8 cellular contexts compared by ENCODE assay signal in genomic region chr1:232950919-232951579, GRCh38. TPM values are rescaled to one million over a fixed set of nuclear protein-coding genes. Genes with fewer than 3 reads are reported as not detected.
A peak's percentile ranks its signal among the peaks of the same experiment; 100 is the strongest.
DNase-seq lines count a peak whose midpoint lies in the region; ATAC-seq and TF ChIP-seq lines count a peak whose summit lies in the region.

No MANE protein-coding gene starts in this region.

- H3K4me3 Mint-ChIP-seq in activated T-helper 2 cell treated with anti-CD3 and anti-CD28 coated beads, Interferon-gamma antibody, Interleukin-2, Interleukin-4, amounts not matched to agents 10 μg/mL and 5 μg/mL and 100 μg/mL, durations not matched to agents 14 hours and 24 hours and 36 hours (ENCODE audit: low read depth): peak overlapping the region; percentile 91

- intact Hi-C loops in activated T-helper 2 cell treated with anti-CD3 and anti-CD28 coated beads, Interferon-gamma antibody, Interleukin-2, Interleukin-4, amounts not matched to agents 10 μg/mL and 5 μg/mL and 100 μg/mL, durations not matched to agents 14 hours and 24 hours and 36 hours (cut with micrococcal nuclease): loop anchor here (1.0 to 5.0 kb wide), 5 partner anchors 27 to 320 kb away; partner anchors contain the start of genes MAP10 and SIPA1L2
- intact Hi-C loops in ovary (cut with DNase I): no loop called here

- no peaks in the 10 kb centered on the region for H3K36me3 ChIP-seq in ovary

- CTCF ChIA-PET in HEK293T (lab: Yijun Ruan, JAX): interaction anchor here (0.6 kb wide), 1 partner anchor 1533 kb away, joined by 3 read pairs; no protein-coding TSS in a partner anchor

- POLR2A ChIA-PET in HEK293T (lab: Yijun Ruan, JAX): interaction anchor here (0.7 to 1.3 kb wide), 11 partner anchors 10 to 321 kb away, joined by 3 to 7 read pairs (median 4); partner anchors contain the start of gene SIPA1L2

- no peak for TF ChIP-seq EP300 in ovary (IDR thresholded peaks at IDR 0.05)

- peak overlapping the region; percentile 98 for H3K4me3 ChIP-seq in ovary

- peaks cover 3% of the 10 kb centered on the region for H3K4me1 ChIP-seq in ovary (ENCODE audit: insufficient read depth)

- no peaks in the 10 kb centered on the region for H3K27me3 ChIP-seq in ovary

- H3K9me3 Mint-ChIP-seq in activated T-helper 2 cell treated with anti-CD3 and anti-CD28 coated beads, Interferon-gamma antibody, Interleukin-2, Interleukin-4, amounts not matched to agents 10 μg/mL and 5 μg/mL and 100 μg/mL, durations not matched to agents 14 hours and 24 hours and 36 hours: no peaks in the 10 kb centered on the region

- H3K27ac ChIP-seq in ovary: peak overlapping the region in 1 of 2 donors; percentile 69

- peak; percentile 25 for DNase-seq in NK-92 treated with Interleukin-12 subunit alpha and Interleukin-12 subunit beta, amount 100 ng/mL, for 24 hours (lab: John Stamatoyannopoulos, UW)
- no peak for DNase-seq in NK-92 (lab: John Stamatoyannopoulos, UW; ENCODE audit: unreplicated experiment)
- DNase-seq in HEK293T (ENCODE audit: extremely low spot score): peak; percentile 50
- peak; percentile 78 for DNase-seq in NCI-H2107 treated with DMSO at 0.1 percent for 48 hours (lab: John Stamatoyannopoulos, UW; ENCODE audit: unreplicated experiment)
- DNase-seq in activated T-helper 2 cell treated with anti-CD3 and anti-CD28 coated beads, Interferon-gamma antibody, Interleukin-2, Interleukin-4, amounts not matched to agents 10 μg/mL and 5 μg/mL and 100 μg/mL, durations not matched to agents 14 hours and 24 hours and 36 hours (ENCODE audit: low spot score): peak; percentile 28
- DNase-seq in germinal center (ENCODE audit: low spot score): peak; percentile 36
- DNase-seq in ovary: no peak

- ATAC-seq in GM21737 (IDR thresholded peaks at IDR 0.05; ENCODE audit: unreplicated experiment): no peak

- WGBS in ovary, 3 donors: 7 to 10% (median 9%) methylated on average over 13 of the region's 13 CpGs

- peak overlapping the region; percentile 88 for H3K27ac Mint-ChIP-seq in activated T-helper 2 cell treated with anti-CD3 and anti-CD28 coated beads, Interferon-gamma antibody, Interleukin-2, Interleukin-4, amounts not matched to agents 10 μg/mL and 5 μg/mL and 100 μg/mL, durations not matched to agents 14 hours and 24 hours and 36 hours

- no peak for TF ChIP-seq POLR2A in ovary (IDR thresholded peaks at IDR 0.05)

- peaks cover 16% of the 10 kb centered on the region for H3K36me3 Mint-ChIP-seq in activated T-helper 2 cell treated with anti-CD3 and anti-CD28 coated beads, Interferon-gamma antibody, Interleukin-2, Interleukin-4, amounts not matched to agents 10 μg/mL and 5 μg/mL and 100 μg/mL, durations not matched to agents 14 hours and 24 hours and 36 hours (ENCODE audit: low read depth)

- no peak for TF ChIP-seq CTCF in ovary (IDR thresholded peaks at IDR 0.05)

- H3K9me3 ChIP-seq in ovary: no peaks in the 10 kb centered on the region

- peaks cover 36% of the 10 kb centered on the region for H3K4me1 Mint-ChIP-seq in activated T-helper 2 cell treated with anti-CD3 and anti-CD28 coated beads, Interferon-gamma antibody, Interleukin-2, Interleukin-4, amounts not matched to agents 10 μg/mL and 5 μg/mL and 100 μg/mL, durations not matched to agents 14 hours and 24 hours and 36 hours (ENCODE audit: low read depth)

- H3K27me3 Mint-ChIP-seq in activated T-helper 2 cell treated with anti-CD3 and anti-CD28 coated beads, Interferon-gamma antibody, Interleukin-2, Interleukin-4, amounts not matched to agents 10 μg/mL and 5 μg/mL and 100 μg/mL, durations not matched to agents 14 hours and 24 hours and 36 hours (ENCODE audit: low read depth): no peaks in the 10 kb centered on the region

TF ChIP-seq in HEK293T, 16 proteins besides CTCF, POLR2A, EP300 and RAD21:
- TF ChIP-seq LEF1 (IDR thresholded peaks at IDR 0.05; ENCODE audit: borderline replicate concordance): no peak
- TF ChIP-seq ZNF384 (IDR thresholded peaks at IDR 0.05): no peak
- no peak for TF ChIP-seq FOXA1 (IDR thresholded peaks at IDR 0.05)
- TF ChIP-seq HDGF (IDR thresholded peaks at IDR 0.05; ENCODE audit: borderline replicate concordance): no peak
- TF ChIP-seq FOXM1 (IDR thresholded peaks at IDR 0.05; ENCODE audit: borderline replicate concordance): no peak
- no peak for TF ChIP-seq ARNT (IDR thresholded peaks at IDR 0.05)
- no peak for TF ChIP-seq PKNOX1 (IDR thresholded peaks at IDR 0.05)
- TF ChIP-seq SUZ12 (IDR thresholded peaks at IDR 0.05): no peak

RNA-seq across cellular contexts. Expression of gene NTPCR, which starts 0.6 kb away (rescaled TPM):
- total RNA-seq in activated T-helper 2 cell treated with anti-CD3 and anti-CD28 coated beads, Interferon-gamma antibody, Interleukin-2, Interleukin-4, amounts not matched to agents 10 μg/mL and 5 μg/mL and 100 μg/mL, durations not matched to agents 14 hours and 24 hours and 36 hours: 34.6 and 38.1 TPM in 2 replicates
- 10 to 100 TPM; 17.5 to 45.2 (median 37.0) TPM for total RNA-seq in ovary
- 10 to 100 TPM; 37.6 to 46.5 TPM for polyA plus RNA-seq in ovary

Comparison
In these comparisons a context has a peak if more than half of its experiments do, and no peak if none do; other contexts are left out.
1. DNase-seq: peak in NK-92 treated with Interleukin-12 subunit alpha and Interleukin-12 subunit beta, amount 100 ng/mL, for 24 hours (single experiment), HEK293T (single experiment), NCI-H2107 treated with DMSO at 0.1 percent for 48 hours (single experiment), activated T-helper 2 cell treated with anti-CD3 and anti-CD28 coated beads, Interferon-gamma antibody, Interleukin-2, Interleukin-4, amounts not matched to agents 10 μg/mL and 5 μg/mL and 100 μg/mL, durations not matched to agents 14 hours and 24 hours and 36 hours (single experiment) and germinal center (single experiment); none in NK-92 (single experiment) and ovary (0 of 5).